8 cellular contexts compared by ENCODE assay signal in the genomic region with DNA sequence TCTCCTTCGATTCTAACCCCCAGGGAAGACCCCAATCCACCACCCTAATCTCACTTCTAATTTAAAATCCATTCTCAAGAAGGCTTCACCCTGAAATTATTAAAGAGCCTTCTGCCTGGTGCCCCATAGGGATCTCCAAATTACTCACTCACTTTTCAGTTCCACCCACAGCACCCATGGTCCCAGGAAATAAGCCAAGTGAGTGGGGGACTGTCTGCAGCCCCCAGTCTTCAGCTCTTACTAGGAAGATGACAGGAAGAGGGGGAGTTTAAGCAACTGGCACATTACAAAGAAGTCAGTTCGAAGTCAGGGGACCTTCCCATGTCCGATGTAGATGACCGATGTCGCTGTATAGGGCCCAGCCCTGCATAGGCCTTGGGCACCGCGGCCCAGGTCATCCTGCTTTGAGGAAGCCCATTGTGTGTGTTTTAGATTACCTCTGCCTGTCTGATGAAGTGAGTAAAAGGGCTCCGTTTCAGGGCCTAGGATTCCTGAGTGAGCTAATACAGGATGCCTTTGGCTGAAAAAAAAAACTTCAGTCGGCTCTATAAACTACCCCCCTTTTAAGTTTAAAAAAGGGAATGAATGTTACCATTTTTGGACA. TPM values are rescaled to one million over a fixed set of nuclear protein-coding genes. Genes with fewer than 3 reads are reported as not detected.
DNase-seq lines count a peak whose midpoint lies in the region; ATAC-seq and TF ChIP-seq lines count a peak whose summit lies in the region.

No MANE protein-coding gene starts in this region.

- H3K9me3 ChIP-seq in ectodermal cell (ENCODE audit: control insufficient read depth, low read length) (no peaks in the 10 kb centered on the region), neural cell (ENCODE audit: low read length) (no peaks in the 10 kb centered on the region)

- no peaks in the 10 kb centered on the region for H3F3A ChIP-seq in neural cell (ENCODE audit: insufficient read depth, low read length, poor library complexity, severe bottlenecking)

- H3K9me2 ChIP-seq in neural cell (ENCODE audit: insufficient read depth, low read length): no peaks in the 10 kb centered on the region

- peaks cover 6% of the 10 kb centered on the region for H3K4me1 ChIP-seq in ectodermal cell (ENCODE audit: control insufficient read depth, insufficient read depth, low read length)

- no peak for TF ChIP-seq EP300 in neural cell (conservative IDR thresholded peaks at IDR 0.05; ENCODE audit: poor library complexity, severe bottlenecking)

- TF ChIP-seq CTCF in neural cell (IDR thresholded peaks at IDR 0.05; ENCODE audit: poor library complexity, severe bottlenecking): no peak

- H3K27ac ChIP-seq in ectodermal cell (ENCODE audit: insufficient read depth, low read depth, low read length, poor library complexity, severe bottlenecking) (no peak overlapping the region), neural cell (ENCODE audit: low read length) (peak overlapping the region; percentile 62)

- no peak for ATAC-seq in GM19395 (IDR thresholded peaks at IDR 0.05; ENCODE audit: unreplicated experiment)

- no peak overlapping the region for H2AFZ ChIP-seq in neural cell (ENCODE audit: low read depth, low read length)

- DNase-seq in CD1c-positive myeloid dendritic cell (ENCODE audit: extremely low spot score) (peak; percentile 65), OCI-M2 (lab: John Stamatoyannopoulos, UW; ENCODE audit: unreplicated experiment) (peak; percentile 38), SKM-1 treated with dmso at 0.1 percent for 144 hours (lab: John Stamatoyannopoulos, UW; ENCODE audit: unreplicated experiment) (no peak), globus pallidus (ENCODE audit: low spot score) (no peak), posterior vena cava (ENCODE audit: low spot score) (no peak)

- H4K20me1 ChIP-seq in neural cell (ENCODE audit: insufficient read depth): no peaks in the 10 kb centered on the region

- H3K4me3 ChIP-seq in ectodermal cell (ENCODE audit: insufficient read depth, low read depth, low read length) (peak overlapping the region; percentile 94), neural cell (ENCODE audit: low read length) (peak overlapping the region; percentile 98)

- H3K27me3 ChIP-seq in ectodermal cell (ENCODE audit: control insufficient read depth, insufficient read depth, low read length, poor library complexity, severe bottlenecking): no peaks in the 10 kb centered on the region
- no peaks in the 10 kb centered on the region for H3K27me3 ChIP-seq in neural cell (ENCODE audit: insufficient read depth, low read depth, low read length)

- no peak for TF ChIP-seq RAD21 in neural cell (conservative IDR thresholded peaks at IDR 0.05)

- 20 to 24% methylated on average over 8 to 9 of the region's 9 CpGs for WGBS in ectodermal cell, 2 experiments

- H3K36me3 ChIP-seq in ectodermal cell (ENCODE audit: control insufficient read depth, insufficient read depth, low read length) (peaks cover 12% of the 10 kb centered on the region), neural cell (ENCODE audit: insufficient read depth, low read length) (no peaks in the 10 kb centered on the region)

- peak overlapping the region; percentile 87 for H3K9ac ChIP-seq in neural cell (ENCODE audit: low read length)

- peak overlapping the region; percentile 82 for H3K4me2 ChIP-seq in neural cell (ENCODE audit: low read length)

- intact Hi-C loops in posterior vena cava (cut with DNase I): loop anchor here in 1 of 2 donors (10.0 kb wide), 1 partner anchor 52 kb away; no protein-coding TSS in a partner anchor

- H3K79me2 ChIP-seq in neural cell (replicated peaks; ENCODE audit: insufficient read depth, low read length): peaks cover 32% of the 10 kb centered on the region

TF ChIP-seq in neural cell, 6 proteins besides CTCF, POLR2A, EP300 and RAD21:
- TF ChIP-seq SMC3 (conservative IDR thresholded peaks at IDR 0.05; ENCODE audit: poor library complexity): no peak
- TF ChIP-seq POLR2AphosphoS5 (IDR thresholded peaks at IDR 0.05): no peak
- TF ChIP-seq MXI1 (conservative IDR thresholded peaks at IDR 0.05; ENCODE audit: poor library complexity, severe bottlenecking): no peak
- TF ChIP-seq, protein P1, sequence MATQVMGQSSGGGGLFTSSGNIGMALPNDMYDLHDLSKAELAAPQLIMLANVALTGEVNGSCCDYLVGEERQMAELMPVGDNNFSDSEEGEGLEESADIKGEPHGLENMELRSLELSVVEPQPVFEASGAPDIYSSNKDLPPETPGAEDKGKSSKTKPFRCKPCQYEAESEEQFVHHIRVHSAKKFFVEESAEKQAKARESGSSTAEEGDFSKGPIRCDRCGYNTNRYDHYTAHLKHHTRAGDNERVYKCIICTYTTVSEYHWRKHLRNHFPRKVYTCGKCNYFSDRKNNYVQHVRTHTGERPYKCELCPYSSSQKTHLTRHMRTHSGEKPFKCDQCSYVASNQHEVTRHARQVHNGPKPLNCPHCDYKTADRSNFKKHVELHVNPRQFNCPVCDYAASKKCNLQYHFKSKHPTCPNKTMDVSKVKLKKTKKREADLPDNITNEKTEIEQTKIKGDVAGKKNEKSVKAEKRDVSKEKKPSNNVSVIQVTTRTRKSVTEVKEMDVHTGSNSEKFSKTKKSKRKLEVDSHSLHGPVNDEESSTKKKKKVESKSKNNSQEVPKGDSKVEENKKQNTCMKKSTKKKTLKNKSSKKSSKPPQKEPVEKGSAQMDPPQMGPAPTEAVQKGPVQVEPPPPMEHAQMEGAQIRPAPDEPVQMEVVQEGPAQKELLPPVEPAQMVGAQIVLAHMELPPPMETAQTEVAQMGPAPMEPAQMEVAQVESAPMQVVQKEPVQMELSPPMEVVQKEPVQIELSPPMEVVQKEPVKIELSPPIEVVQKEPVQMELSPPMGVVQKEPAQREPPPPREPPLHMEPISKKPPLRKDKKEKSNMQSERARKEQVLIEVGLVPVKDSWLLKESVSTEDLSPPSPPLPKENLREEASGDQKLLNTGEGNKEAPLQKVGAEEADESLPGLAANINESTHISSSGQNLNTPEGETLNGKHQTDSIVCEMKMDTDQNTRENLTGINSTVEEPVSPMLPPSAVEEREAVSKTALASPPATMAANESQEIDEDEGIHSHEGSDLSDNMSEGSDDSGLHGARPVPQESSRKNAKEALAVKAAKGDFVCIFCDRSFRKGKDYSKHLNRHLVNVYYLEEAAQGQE (IDR thresholded peaks at IDR 0.05; ENCODE audit: borderline replicate concordance): no peak
- no peak for TF ChIP-seq TAF1 (IDR thresholded peaks at IDR 0.05; ENCODE audit: low read depth)

RNA-seq across cellular contexts. Expression of a gene that starts 1.9 kb away (rescaled TPM):
- polyA plus RNA-seq in ectodermal cell (2013, experiment 1 of 4): 175 TPM
- 180 TPM for polyA plus RNA-seq in ectodermal cell (2013, experiment 2 of 4)
- 114 TPM for polyA plus RNA-seq in ectodermal cell (2013, experiment 3 of 4)
- polyA plus RNA-seq in ectodermal cell (2013, experiment 4 of 4): 121 TPM
- 8.2 and 10.8 TPM in 2 replicates for polyA plus RNA-seq in neural cell
- polyA minus RNA-seq in neural cell: 18.1 and 19.0 TPM in 2 replicates
- 100 to 1,000 TPM; 665 to 826 TPM for total RNA-seq in posterior vena cava

Comparison
In these comparisons a context has a peak if more than half of its experiments do, and no peak if none do; other contexts are left out.
1. DNase-seq: peak in CD1c-positive myeloid dendritic cell (single experiment) and OCI-M2 (single experiment); none in SKM-1 treated with dmso at 0.1 percent for 144 hours (single experiment), globus pallidus (single experiment) and posterior vena cava (single experiment).